ENCODE assay signal across 30 cellular contexts in genomic region chr20:61217848-61218247, GRCh38. TPM values are rescaled to one million over a fixed set of nuclear protein-coding genes. Genes with fewer than 3 reads are reported as not detected.
"Had no signal": no experiment of that assay in that cellular context is flagged by ENCODE, and none has a peak within 500 bp of the region (broad histone marks: within the 10 kb centered on the region; RNA-seq: fewer than 3 reads in every experiment).

No MANE protein-coding gene starts in this region.

- H3K27me3 ChIP-seq: ovary, right lobe of liver, testis, upper lobe of left lung, vagina had no signal

- FAIRE-seq: small intestine, urothelium cell line had no signal

- H3K79me2 ChIP-seq: parathyroid adenoma had no signal

- H3K4me1 ChIP-seq: parathyroid adenoma, psoas muscle, right lobe of liver, testis, tibial artery, transverse colon, upper lobe of left lung, vagina had no signal

- ATAC-seq: naive thymus-derived CD4-positive, alpha-beta T cell; natural killer cell; psoas muscle; right cardiac atrium; right lobe of liver; stimulated activated effector memory CD8-positive, alpha-beta T cell treated with anti-CD3 and anti-CD28 coated beads, Interleukin-12 subunit alpha, Interleukin-12 subunit beta, amount 100 ng/mL, for 72 hours; stimulated activated naive B cell treated with anti-CD40 and anti-IgM and Interleukin-4, amounts not matched to agents 10 μg/mL and 1 μg/mL and 100 μg/mL, for 72 hours had no signal

- H3K27ac Mint-ChIP-seq: naive thymus-derived CD4-positive, alpha-beta T cell; natural killer cell; nephron; progenitor cell of endocrine pancreas; stimulated activated effector memory CD8-positive, alpha-beta T cell treated with anti-CD3 and anti-CD28 coated beads, Interleukin-12 subunit alpha, Interleukin-12 subunit beta, amount 100 ng/mL, for 72 hours; stimulated activated naive B cell treated with anti-CD40 and anti-IgM and Interleukin-4, amounts not matched to agents 10 μg/mL and 1 μg/mL and 100 μg/mL, for 72 hours; stimulated activated naive CD8-positive, alpha-beta T cell treated with anti-CD3 and anti-CD28 coated beads, Interleukin-15, Interleukin-2, amounts not matched to agents 100 ng/mL and 50 ng/mL, for 24 hours had no signal

- H3K4me3 ChIP-seq: ovary, psoas muscle, right lobe of liver, sigmoid colon, stomach, suprapubic skin, testis, tibial artery, transverse colon, upper lobe of left lung, vagina had no signal

- H3K36me3 ChIP-seq: ovary, right lobe of liver, sigmoid colon, stomach, suprapubic skin, tibial artery, transverse colon, upper lobe of left lung, vagina had no signal

- H3K9me3 ChIP-seq: ovary, psoas muscle, right lobe of liver, sigmoid colon, stomach, suprapubic skin, testis, tibial artery, transverse colon, upper lobe of left lung, vagina had no signal

- H3K36me3 Mint-ChIP-seq: naive thymus-derived CD4-positive, alpha-beta T cell; natural killer cell; stimulated activated effector memory CD8-positive, alpha-beta T cell treated with anti-CD3 and anti-CD28 coated beads, Interleukin-12 subunit alpha, Interleukin-12 subunit beta, amount 100 ng/mL, for 72 hours; stimulated activated naive B cell treated with anti-CD40 and anti-IgM and Interleukin-4, amounts not matched to agents 10 μg/mL and 1 μg/mL and 100 μg/mL, for 72 hours had no signal

- H3K27ac ChIP-seq: ovary, parathyroid adenoma, psoas muscle, right lobe of liver, sigmoid colon, stomach, suprapubic skin, testis, tibial artery, transverse colon, upper lobe of left lung, vagina had no signal

- H3K9me3 Mint-ChIP-seq: nephron had no signal

- H3K9ac ChIP-seq: parathyroid adenoma had no signal

- DNase-seq: naive thymus-derived CD4-positive, alpha-beta T cell; natural killer cell; occipital lobe; ovary; posterior cingulate gyrus; psoas muscle; right cardiac atrium; right lobe of liver; sigmoid colon; small intestine; stimulated activated CD4-positive, alpha-beta T cell treated with anti-CD3 and anti-CD28 coated beads, Interleukin-15, amount 100 ng/mL, for 24 hours; stimulated activated CD4-positive, alpha-beta T cell treated with anti-CD3 and anti-CD28 coated beads, Interleukin-2, amount 100 ng/mL, for 24 hours; stimulated activated CD4-positive, alpha-beta T cell treated with anti-CD3 and anti-CD28 coated beads, Interleukin-2, amount 100 ng/mL, for 48 hours; stimulated activated CD4-positive, alpha-beta T cell treated with anti-CD3 and anti-CD28 coated beads, Interleukin-4, amount 100 ng/mL, for 24 hours; stimulated activated naive B cell treated with anti-CD40 and anti-IgM and Interleukin-4, amounts not matched to agents 10 μg/mL and 1 μg/mL and 100 μg/mL, for 72 hours; stimulated activated naive CD4-positive, alpha-beta T cell treated with Interleukin-2 at 50 U/mL for 16 hours; stomach; testis; tibial artery; transverse colon; upper lobe of left lung had no signal

- H3K4me3 Mint-ChIP-seq: naive thymus-derived CD4-positive, alpha-beta T cell; natural killer cell; nephron; stimulated activated effector memory CD8-positive, alpha-beta T cell treated with anti-CD3 and anti-CD28 coated beads, Interleukin-12 subunit alpha, Interleukin-12 subunit beta, amount 100 ng/mL, for 72 hours; stimulated activated naive B cell treated with anti-CD40 and anti-IgM and Interleukin-4, amounts not matched to agents 10 μg/mL and 1 μg/mL and 100 μg/mL, for 72 hours; stimulated activated naive CD8-positive, alpha-beta T cell treated with anti-CD3 and anti-CD28 coated beads, Interleukin-15, Interleukin-2, amounts not matched to agents 100 ng/mL and 50 ng/mL, for 24 hours had no signal

- H2AFZ ChIP-seq: parathyroid adenoma had no signal

- H3K4me1 Mint-ChIP-seq: naive thymus-derived CD4-positive, alpha-beta T cell; natural killer cell; nephron; stimulated activated effector memory CD8-positive, alpha-beta T cell treated with anti-CD3 and anti-CD28 coated beads, Interleukin-12 subunit alpha, Interleukin-12 subunit beta, amount 100 ng/mL, for 72 hours; stimulated activated naive B cell treated with anti-CD40 and anti-IgM and Interleukin-4, amounts not matched to agents 10 μg/mL and 1 μg/mL and 100 μg/mL, for 72 hours had no signal

RNA-seq across cellular contexts. Expression of gene CDH4, which starts 34.2 kb away (rescaled TPM):
- total RNA-seq: subcutaneous adipose tissue, transverse colon had no signal
